9 cellular contexts compared by ENCODE assay signal in the genomic region with DNA sequence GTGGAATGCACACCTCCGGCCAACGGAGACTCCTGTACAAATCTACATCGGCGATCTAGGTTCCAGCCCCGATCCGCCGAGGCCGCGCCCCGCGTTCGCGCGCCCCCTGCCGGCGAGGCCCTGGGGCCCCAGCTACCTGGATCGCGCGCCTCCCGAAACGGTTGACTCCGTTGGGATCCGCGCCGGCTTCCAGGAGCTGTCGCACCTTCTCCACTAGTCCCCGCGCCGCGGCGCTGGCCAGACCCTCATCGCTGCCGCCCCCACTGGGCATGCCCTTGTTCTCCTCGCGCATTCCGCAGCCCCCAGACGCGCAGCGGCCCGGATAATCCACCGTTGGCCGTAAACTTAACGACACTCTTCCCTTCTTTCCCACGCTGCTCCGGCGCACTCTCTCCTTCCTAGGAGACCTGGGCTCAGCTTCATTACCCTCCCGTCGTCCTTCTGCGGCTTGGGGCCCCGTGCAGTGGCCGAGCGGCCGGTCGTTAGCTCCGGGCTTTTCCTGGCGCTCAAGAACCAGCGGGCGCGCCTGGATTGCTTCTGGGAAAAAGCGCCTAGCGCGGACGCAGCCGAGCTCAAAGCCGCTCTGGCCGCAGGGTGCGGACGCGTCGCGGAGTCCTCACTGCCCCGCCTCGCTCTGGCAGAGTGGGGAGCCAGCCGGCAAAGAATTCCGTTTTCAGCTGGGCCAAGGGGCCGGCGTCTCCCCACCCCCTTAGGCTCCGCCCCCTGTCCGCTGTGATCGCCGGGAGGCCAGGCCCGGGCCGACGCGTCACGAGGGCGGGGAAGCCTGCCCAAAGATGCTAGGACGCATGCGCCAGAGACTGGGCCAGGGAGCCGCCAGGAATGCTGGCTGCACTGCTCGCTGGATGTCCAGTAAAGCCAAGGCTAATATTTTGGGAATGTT. TPM values are rescaled to one million over a fixed set of nuclear protein-coding genes. Genes with fewer than 3 reads are reported as not detected.
A peak's percentile ranks its signal among the peaks of the same experiment; 100 is the strongest.
DNase-seq lines count a peak whose midpoint lies in the region; ATAC-seq and TF ChIP-seq lines count a peak whose summit lies in the region.
"Had no signal": no experiment of that assay in that cellular context is flagged by ENCODE, and none has a peak within 500 bp of the region (broad histone marks: within the 10 kb centered on the region; RNA-seq: fewer than 3 reads in every experiment).

A gene with protein sequence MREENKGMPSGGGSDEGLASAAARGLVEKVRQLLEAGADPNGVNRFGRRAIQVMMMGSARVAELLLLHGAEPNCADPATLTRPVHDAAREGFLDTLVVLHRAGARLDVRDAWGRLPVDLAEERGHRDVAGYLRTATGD (minus strand): TSS at position 644 of the 901 bp plus-strand sequence. CDS start 352 bp downstream, at position 292.

- CTCF ChIA-PET in AG04449 (lab: Yijun Ruan, JAX): interaction anchor here (0.6 to 5.6 kb wide), 88 partner anchors 8 to 689 kb away, joined by 3 to 248 read pairs (median 5); partner anchors contain the start of genes CDKN2A and CDKN2B-AS1
- CTCF ChIA-PET in activated CD4-positive, alpha-beta memory T cell treated with anti-CD3 and anti-CD28 coated beads, Interleukin-2, amount 10 ng/mL, durations not matched to agents 7 days and 5 days (lab: Charles Lee): interaction anchor here (0.7 to 4.4 kb wide), 53 partner anchors 8 to 674 kb away, joined by 3 to 99 read pairs (median 6); partner anchors contain the start of genes CDKN2A and CDKN2B-AS1

- peak; percentile 84 for TF ChIP-seq CTCF in AG04449 (IDR thresholded peaks at IDR 0.05; ENCODE audit: insufficient read depth, low read length, missing control alignments)

- H3K9ac ChIP-seq in endocrine pancreas (ENCODE audit: control insufficient read depth, insufficient read depth, low read length): peak within 1 kb of the TSS; percentile 93

- POLR2A ChIA-PET in AG04449 (lab: Yijun Ruan, JAX): interaction anchor here (0.6 to 2.1 kb wide), 22 partner anchors 11 to 235 kb away, joined by 3 to 17 read pairs (median 4); partner anchors contain the start of genes CDKN2A, CDKN2B-AS1 and MTAP
- POLR2A ChIA-PET in activated CD4-positive, alpha-beta memory T cell treated with anti-CD3 and anti-CD28 coated beads, Interleukin-2, amount 10 ng/mL, durations not matched to agents 7 days and 5 days (lab: Charles Lee): interaction anchor here (0.7 to 3.2 kb wide), 15 partner anchors 11 to 218 kb away, joined by 3 to 29 read pairs (median 6); partner anchors contain the start of genes CDKN2A, CDKN2B-AS1 and MTAP

- peaks cover 33% of the 10 kb centered on the region for H3K4me1 Mint-ChIP-seq in activated CD4-positive, alpha-beta memory T cell treated with anti-CD3 and anti-CD28 coated beads, Interleukin-2, amount 10 ng/mL, durations not matched to agents 7 days and 5 days
- peaks cover 25% of the 10 kb centered on the region for H3K4me1 Mint-ChIP-seq in memory B cell

- no peaks in the 10 kb centered on the region for H3K9me3 ChIP-seq in endocrine pancreas (ENCODE audit: control insufficient read depth, low read length)

- peaks cover 50% of the 10 kb centered on the region for H3K27me3 Mint-ChIP-seq in activated CD4-positive, alpha-beta memory T cell treated with anti-CD3 and anti-CD28 coated beads, Interleukin-2, amount 10 ng/mL, durations not matched to agents 7 days and 5 days
- H3K27me3 Mint-ChIP-seq in memory B cell: peaks cover 12% of the 10 kb centered on the region

- DNase-seq in AG04449 (ENCODE audit: low read depth, low spot score) (peak; percentile 72), NCI-H345 (lab: John Stamatoyannopoulos, UW) (peak; percentile 96), memory B cell (ENCODE audit: low spot score in 2 of 2) (peak; percentile 69 to 71)
- DNase-seq in activated CD4-positive, alpha-beta memory T cell treated with anti-CD3 and anti-CD28 coated beads, Interleukin-2, amount 10 ng/mL, durations not matched to agents 7 days and 5 days: peak; percentile 79
- peak; percentile 61 to 68 for DNase-seq in stimulated activated CD8-positive, alpha-beta memory T cell treated with anti-CD3 and anti-CD28 coated beads, Interleukin-15, amount 100 ng/mL, for 48 hours (ENCODE audit: low read depth in 2 of 2)

- no peaks in the 10 kb centered on the region for H3K9me3 Mint-ChIP-seq in activated CD4-positive, alpha-beta memory T cell treated with anti-CD3 and anti-CD28 coated beads, Interleukin-2, amount 10 ng/mL, durations not matched to agents 7 days and 5 days
- no peaks in the 10 kb centered on the region for H3K9me3 Mint-ChIP-seq in memory B cell

- ATAC-seq in GM18870 (IDR thresholded peaks at IDR 0.05; ENCODE audit: unreplicated experiment) (peak; percentile 82), HG03097 (IDR thresholded peaks at IDR 0.05; ENCODE audit: low FRiP score, unreplicated experiment) (peak; percentile 88), memory B cell (ENCODE audit: low read depth) (peak; percentile 85)

- H3K4me3 ChIP-seq in AG04449 (ENCODE audit: low read depth, low read length) (peak within 1 kb of the TSS; percentile 81), endocrine pancreas (ENCODE audit: control insufficient read depth, insufficient read depth, low read length) (peak within 1 kb of the TSS; percentile 99)

- H3K27ac Mint-ChIP-seq in activated CD4-positive, alpha-beta memory T cell treated with anti-CD3 and anti-CD28 coated beads, Interleukin-2, amount 10 ng/mL, durations not matched to agents 7 days and 5 days: no peak within 1 kb of the TSS
- peak within 1 kb of the TSS; percentile 65 for H3K27ac Mint-ChIP-seq in memory B cell

- peaks cover 11% of the 10 kb centered on the region for H3K4me1 ChIP-seq in endocrine pancreas (ENCODE audit: control insufficient read depth, insufficient read depth, low read length)

- peak within 1 kb of the TSS; percentile 82 for H3K4me3 Mint-ChIP-seq in activated CD4-positive, alpha-beta memory T cell treated with anti-CD3 and anti-CD28 coated beads, Interleukin-2, amount 10 ng/mL, durations not matched to agents 7 days and 5 days
- H3K4me3 Mint-ChIP-seq in memory B cell: peak within 1 kb of the TSS; percentile 94

- no peaks in the 10 kb centered on the region for H3K36me3 ChIP-seq in endocrine pancreas (ENCODE audit: control insufficient read depth, insufficient read depth, low read length)

- peaks cover 21% of the 10 kb centered on the region for H3K36me3 Mint-ChIP-seq in activated CD4-positive, alpha-beta memory T cell treated with anti-CD3 and anti-CD28 coated beads, Interleukin-2, amount 10 ng/mL, durations not matched to agents 7 days and 5 days (ENCODE audit: low read depth)
- no peaks in the 10 kb centered on the region for H3K36me3 Mint-ChIP-seq in memory B cell

- H3K27me3 ChIP-seq in endocrine pancreas (ENCODE audit: control insufficient read depth, insufficient read depth, low read length): no peaks in the 10 kb centered on the region

RNA-seq across cellular contexts. Expression of the gene that starts here (rescaled TPM):
- total RNA-seq in activated CD4-positive, alpha-beta memory T cell treated with anti-CD3 and anti-CD28 coated beads, Interleukin-2, amount 10 ng/mL, durations not matched to agents 7 days and 5 days: 1 to 10 TPM; 2.5 to 3.4 TPM
- total RNA-seq: Daoy had no signal

Comparison
In these comparisons a context has a peak if more than half of its experiments do, and no peak if none do; other contexts are left out.
1. Peak in every context shown above with its lines: DNase-seq, ATAC-seq and H3K4me3 ChIP-seq.